8 cellular contexts compared by ENCODE assay signal in the genomic region with DNA sequence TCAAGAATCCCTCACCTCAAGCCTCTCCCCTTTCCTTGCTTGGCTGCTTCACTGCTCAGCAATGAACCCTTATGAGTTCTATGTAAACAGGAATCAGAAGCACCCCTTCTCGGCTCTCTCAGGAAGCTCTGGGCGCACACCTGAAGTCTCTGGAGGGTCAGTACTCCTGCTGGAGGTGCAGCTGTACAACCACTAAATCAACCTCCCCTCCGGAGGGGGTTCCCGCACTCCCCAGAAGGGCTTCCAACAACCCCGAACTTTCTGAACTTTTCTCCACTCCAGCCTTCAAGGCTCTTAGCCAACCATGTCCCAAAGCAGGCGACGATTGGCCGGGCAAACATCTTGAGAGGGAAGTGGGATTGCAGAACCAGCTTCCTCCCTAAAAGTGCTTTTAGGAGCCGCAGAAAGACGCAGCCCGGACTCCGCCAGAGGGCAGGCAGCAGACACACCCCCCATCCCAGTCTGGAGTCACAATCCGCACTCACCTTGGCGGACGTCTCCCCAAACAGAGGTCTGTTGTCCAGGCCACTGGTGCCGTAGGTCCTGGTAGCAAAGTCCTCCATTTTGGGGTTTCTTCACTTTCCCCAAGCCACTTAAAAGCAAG. TPM values are rescaled to one million over a fixed set of nuclear protein-coding genes. Genes with fewer than 3 reads are reported as not detected.
DNase-seq lines count a peak whose midpoint lies in the region; ATAC-seq and TF ChIP-seq lines count a peak whose summit lies in the region.

No MANE protein-coding gene starts in this region.

- H3K36me3 ChIP-seq in HUES6 (ENCODE audit: control insufficient read depth, insufficient read depth, low read length) (peaks cover 8% of the 10 kb centered on the region), WERI-Rb-1 (peaks cover 33% of the 10 kb centered on the region), stomach (no peaks in the 10 kb centered on the region)
- no peaks in the 10 kb centered on the region for H3K36me3 ChIP-seq in effector memory CD4-positive, alpha-beta T cell (ENCODE audit: control insufficient read depth, insufficient read depth, low read length)

- peak; percentile 0 for ATAC-seq in GM19025 (IDR thresholded peaks at IDR 0.05; ENCODE audit: low read depth, unreplicated experiment)
- ATAC-seq in HG02623 (IDR thresholded peaks at IDR 0.05; ENCODE audit: unreplicated experiment), result no peak

- H3K27me3 ChIP-seq in HUES6 (ENCODE audit: control insufficient read depth, insufficient read depth, low read length) (peaks cover 36% of the 10 kb centered on the region), WERI-Rb-1 (ENCODE audit: insufficient read depth, low read depth, severe bottlenecking) (no peaks in the 10 kb centered on the region), stomach (no peaks in the 10 kb centered on the region)
- no peaks in the 10 kb centered on the region for H3K27me3 ChIP-seq in effector memory CD4-positive, alpha-beta T cell (replicated peaks; ENCODE audit: control insufficient read depth, insufficient read depth, low read length, poor library complexity, severe bottlenecking)

- DNase-seq in AG09309 (ENCODE audit: low read depth) (no peak), WERI-Rb-1 (no peak), medulla oblongata (ENCODE audit: extremely low spot score) (peak; percentile 77), stomach (peak; percentile 62)
- peak; percentile 27 to 37 (median 31) for DNase-seq in effector memory CD4-positive, alpha-beta T cell

- peak overlapping the region; percentile 93 for H3K9ac ChIP-seq in HUES6 (ENCODE audit: low read length)

- H3K4me3 ChIP-seq in AG09309 (ENCODE audit: control insufficient read depth, low read depth, low read length) (peak overlapping the region; percentile 87), HUES6 (ENCODE audit: low read depth, low read length) (peak overlapping the region; percentile 98), WERI-Rb-1 (ENCODE audit: low read depth, low read length) (peak overlapping the region; percentile 96), stomach (peak overlapping the region; percentile 71 to 95 (median 86))
- H3K4me3 ChIP-seq in effector memory CD4-positive, alpha-beta T cell (ENCODE audit: insufficient read depth, low read depth, low read length, poor library complexity, severe bottlenecking), result peak overlapping the region; percentile 97

- H3K27ac ChIP-seq in HUES6 (ENCODE audit: low read depth, low read length), result peak overlapping the region; percentile 75; the same call in 1 of the 2 replicates
- H3K27ac ChIP-seq in WERI-Rb-1, result peak overlapping the region; percentile 80
- peak overlapping the region; percentile 95 for H3K27ac ChIP-seq in effector memory CD4-positive, alpha-beta T cell (ENCODE audit: insufficient read depth, low read length, poor library complexity, severe bottlenecking)
- H3K27ac ChIP-seq in stomach, result peak overlapping the region; percentile 88 to 94 (median 90)

- no peak for TF ChIP-seq EP300 in stomach (IDR thresholded peaks at IDR 0.05)

- no peak for TF ChIP-seq POLR2A in stomach (IDR thresholded peaks at IDR 0.05)

- WGBS in stomach, 5 donors, result 0 to 1% (median 1%) methylated on average over 13 to 16 of the region's 16 CpGs

- H3K9me3 ChIP-seq in HUES6 (ENCODE audit: control insufficient read depth, insufficient read depth, low read depth, low read length) (no peaks in the 10 kb centered on the region), WERI-Rb-1 (ENCODE audit: severe bottlenecking) (no peaks in the 10 kb centered on the region), stomach (no peaks in the 10 kb centered on the region)
- no peaks in the 10 kb centered on the region for H3K9me3 ChIP-seq in effector memory CD4-positive, alpha-beta T cell (ENCODE audit: control insufficient read depth, low read length)

- intact Hi-C loops in stomach (cut with DNase I; ENCODE audit: low total_unique reads), result no loop called here

- peaks cover 7% of the 10 kb centered on the region; the same call in 1 of the 2 replicates for H3K4me1 ChIP-seq in HUES6 (ENCODE audit: control insufficient read depth, insufficient read depth, low read length)
- H3K4me1 ChIP-seq in effector memory CD4-positive, alpha-beta T cell (ENCODE audit: control insufficient read depth, insufficient read depth, low read length, poor library complexity, severe bottlenecking), result peaks cover 40% of the 10 kb centered on the region
- peaks cover 25 to 55% (median 44%) of the 10 kb centered on the region in 4 donors for H3K4me1 ChIP-seq in stomach

- TF ChIP-seq CTCF in AG09309 (IDR thresholded peaks at IDR 0.05; ENCODE audit: control insufficient read depth, insufficient read depth, low read depth, low read length, missing control alignments), result no peak
- TF ChIP-seq CTCF in WERI-Rb-1 (IDR thresholded peaks at IDR 0.05; ENCODE audit: low read depth, low read length), result no peak
- TF ChIP-seq CTCF in stomach (IDR thresholded peaks at IDR 0.05), result no peak

RNA-seq across cellular contexts. Expression of gene TMEM243, which starts 0.5 kb away (rescaled TPM):
- total RNA-seq in stomach, result 10 to 100 TPM in 4 of 5 donors, 1 to 10 TPM in 1; 4.3 to 68.8 (median 34.8) TPM
- polyA plus RNA-seq in stomach, result 10 to 100 TPM; 21.3 to 32.1 (median 22.7) TPM

Comparison
In these comparisons a context has a peak if more than half of its experiments do, and no peak if none do; other contexts are left out.
1. DNase-seq: peak in effector memory CD4-positive, alpha-beta T cell (3 of 3), medulla oblongata (single experiment) and stomach (single experiment); none in AG09309 (single experiment) and WERI-Rb-1 (single experiment).
2. Peak in every context shown above with its lines, with median percentiles within 50 percentile points of each other: H3K4me3 ChIP-seq and H3K27ac ChIP-seq.